Comparison of ENCODE assay signal across 8 cellular contexts in genomic region chr10:137031-137430, GRCh38.
DNase-seq lines count a peak whose midpoint lies in the region; ATAC-seq, FAIRE-seq and TF ChIP-seq lines count a peak whose summit lies in the region.

No MANE protein-coding gene starts in this region.

- no peaks in the 10 kb centered on the region for H3K27me3 ChIP-seq in HAP-1 (ENCODE audit: low read depth)
- no peaks in the 10 kb centered on the region for H3K27me3 ChIP-seq in stomach smooth muscle (ENCODE audit: control insufficient read depth in 1 of 2, insufficient read depth in 2 of 2, low read length in 2 of 2)

- ATAC-seq in GM18505 (IDR thresholded peaks at IDR 0.05; ENCODE audit: unreplicated experiment) (no peak), HG02798 (IDR thresholded peaks at IDR 0.05; ENCODE audit: poor library complexity, unreplicated experiment) (no peak)

- peak overlapping the region; percentile 89 for H3K4me3 Mint-ChIP-seq in activated naive CD4-positive, alpha-beta T cell treated with anti-CD3 and anti-CD28 coated beads, Interleukin-2, amount 50 U/mL, for 24 hours

- no peaks in the 10 kb centered on the region for H3K9me3 Mint-ChIP-seq in activated naive CD4-positive, alpha-beta T cell treated with anti-CD3 and anti-CD28 coated beads, Interleukin-2, amount 50 U/mL, for 24 hours

- no peaks in the 10 kb centered on the region for H3K27me3 Mint-ChIP-seq in activated naive CD4-positive, alpha-beta T cell treated with anti-CD3 and anti-CD28 coated beads, Interleukin-2, amount 50 U/mL, for 24 hours

- in situ Hi-C loops in HAP-1 (cut with MboI; ENCODE audit: low sequenced_read_pairs), result no loop called here

- H3K36me3 ChIP-seq in HAP-1 (replicated peaks), result no peaks in the 10 kb centered on the region
- H3K36me3 ChIP-seq in stomach smooth muscle (ENCODE audit: control insufficient read depth in 2 of 2, insufficient read depth in 2 of 2, low read length in 2 of 2), result no peaks in the 10 kb centered on the region

- peak; percentile 79 for DNase-seq in DMS53 (lab: John Stamatoyannopoulos, UW)
- DNase-seq in HAP-1 (ENCODE audit: low spot score in 2 of 2), result peak; percentile 58 to 68
- peak; percentile 8 for DNase-seq in RCC 7860 (ENCODE audit: low spot score)
- DNase-seq in kidney tubule cell (ENCODE audit: low spot score), result peak; percentile 58

- H3K36me3 Mint-ChIP-seq in activated naive CD4-positive, alpha-beta T cell treated with anti-CD3 and anti-CD28 coated beads, Interleukin-2, amount 50 U/mL, for 24 hours, result no peaks in the 10 kb centered on the region

- no peak for FAIRE-seq in RCC 7860 (lab: Jason Lieb, UNC)

- H3K27ac Mint-ChIP-seq in activated naive CD4-positive, alpha-beta T cell treated with anti-CD3 and anti-CD28 coated beads, Interleukin-2, amount 50 U/mL, for 24 hours, result peak overlapping the region; percentile 31

- H3K4me3 ChIP-seq in HAP-1 (no peak overlapping the region; the same call in 1 of the 2 replicates), stomach smooth muscle (ENCODE audit: low read length in 2 of 2) (peak overlapping the region; percentile 87 to 94)

- no peak overlapping the region for H3K27ac ChIP-seq in stomach smooth muscle (ENCODE audit: low read length)

- H3K9me3 ChIP-seq in HAP-1 (no peaks in the 10 kb centered on the region), stomach smooth muscle (ENCODE audit: control insufficient read depth in 2 of 2, low read length in 2 of 2) (no peaks in the 10 kb centered on the region)

- H3K4me1 Mint-ChIP-seq in activated naive CD4-positive, alpha-beta T cell treated with anti-CD3 and anti-CD28 coated beads, Interleukin-2, amount 50 U/mL, for 24 hours, result peaks cover 58% of the 10 kb centered on the region

- H3K4me1 ChIP-seq in HAP-1 (peaks cover 16% of the 10 kb centered on the region), stomach smooth muscle (ENCODE audit: control insufficient read depth, insufficient read depth, low read length) (peaks cover 25% of the 10 kb centered on the region)

- no peak for TF ChIP-seq POLR2A in GM18505 (IDR thresholded peaks at IDR 0.05; ENCODE audit: borderline replicate concordance, extremely low read depth, insufficient read depth, insufficient read length)

- peak overlapping the region in 1 of 2 donors; percentile 87 for H3K9ac ChIP-seq in stomach smooth muscle (ENCODE audit: low read length in 2 of 2)

Comparison
In these comparisons a context has a peak if more than half of its experiments do, and no peak if none do; other contexts are left out.
1. DNase-seq: peak in every context shown above with its lines; median percentile 79 in DMS53; 63 in HAP-1; 58 in kidney tubule cell; 8 in RCC 7860.